In genomic region chr6:35710241-35710847, GRCh38 we compare ENCODE assay signal across 17 cellular contexts. TPM values are rescaled to one million over a fixed set of nuclear protein-coding genes. Genes with fewer than 3 reads are reported as not detected.
DNase-seq lines count a peak whose midpoint lies in the region; ATAC-seq and TF ChIP-seq lines count a peak whose summit lies in the region.
"Had no signal": no experiment of that assay in that cellular context is flagged by ENCODE, and none has a peak within 500 bp of the region (broad histone marks: within the 10 kb centered on the region; RNA-seq: fewer than 3 reads in every experiment).

No MANE protein-coding gene starts in this region.

- no peaks in the 10 kb centered on the region for H3K27me3 ChIP-seq in upper lobe of right lung
- H3K27me3 ChIP-seq: heart right ventricle, uterus had no signal

- POLR2A ChIA-PET in activated naive CD8-positive, alpha-beta T cell treated with anti-CD3 and anti-CD28 coated beads, Interleukin-2, amount 10 ng/mL, durations not matched to agents 7 days and 5 days (lab: Charles Lee) = interaction anchor here (0.6 kb wide), 1 partner anchor 10 kb away, joined by 3 read pairs; no protein-coding TSS in a partner anchor

- H3K4me3 Mint-ChIP-seq in activated naive CD8-positive, alpha-beta T cell treated with anti-CD3 and anti-CD28 coated beads, Interleukin-2, amount 10 ng/mL, durations not matched to agents 7 days and 5 days = no peak overlapping the region

- intact Hi-C loops in left colon (cut with DNase I, micrococcal nuclease) (no loop called here), upper lobe of right lung (cut with DNase I) (no loop called here)

- no peaks in the 10 kb centered on the region for H3K36me3 Mint-ChIP-seq in activated naive CD8-positive, alpha-beta T cell treated with anti-CD3 and anti-CD28 coated beads, Interleukin-2, amount 10 ng/mL, durations not matched to agents 7 days and 5 days

- no peak overlapping the region for H3K27ac ChIP-seq in upper lobe of right lung
- H3K27ac ChIP-seq: heart right ventricle, prostate gland, uterus, VCaP had no signal

- no peak for TF ChIP-seq CTCF in upper lobe of right lung (IDR thresholded peaks at IDR 0.05)

- H3K4me3 ChIP-seq in upper lobe of right lung = no peak overlapping the region
- H3K4me3 ChIP-seq: heart right ventricle, prostate gland, uterus had no signal

- H3K27me3 Mint-ChIP-seq in activated naive CD8-positive, alpha-beta T cell treated with anti-CD3 and anti-CD28 coated beads, Interleukin-2, amount 10 ng/mL, durations not matched to agents 7 days and 5 days = no peaks in the 10 kb centered on the region

- peak overlapping the region; percentile 37 for H3K27ac Mint-ChIP-seq in activated naive CD8-positive, alpha-beta T cell treated with anti-CD3 and anti-CD28 coated beads, Interleukin-2, amount 10 ng/mL, durations not matched to agents 7 days and 5 days

- ATAC-seq in activated naive CD8-positive, alpha-beta T cell treated with anti-CD3 and anti-CD28 coated beads, Interleukin-2, amount 10 ng/mL, durations not matched to agents 7 days and 5 days (ENCODE audit: low read depth) = peak; percentile 84
- ATAC-seq in left colon = peak; percentile 39
- peak; percentile 73 for ATAC-seq in upper lobe of right lung
- ATAC-seq in HG02973 (IDR thresholded peaks at IDR 0.05; ENCODE audit: unreplicated experiment) = no peak
- no peak for ATAC-seq in GM19467 (IDR thresholded peaks at IDR 0.05; ENCODE audit: unreplicated experiment)

- peak; percentile 58 for DNase-seq in stimulated activated CD4-positive, alpha-beta T cell treated with anti-CD3 and anti-CD28 coated beads, Interleukin-4, amount 100 ng/mL, for 24 hours
- no peak for DNase-seq in stimulated activated CD4-positive, alpha-beta T cell treated with anti-CD3 and anti-CD28 coated beads, Interleukin-4, amount 100 ng/mL, for 1 hour
- DNase-seq in activated naive CD8-positive, alpha-beta T cell treated with anti-CD3 and anti-CD28 coated beads, Interleukin-2, amount 10 ng/mL, durations not matched to agents 7 days and 5 days = peak; percentile 26
- DNase-seq in left colon = no peak
- no peak for DNase-seq in upper lobe of right lung
- no peak for DNase-seq in DMS153 treated with DMSO at 0.1 percent for 48 hours (lab: John Stamatoyannopoulos, UW; ENCODE audit: unreplicated experiment)
- DNase-seq: anterior cingulate cortex; C1 segment of cervical spinal cord; effector CD8-positive, alpha-beta T cell; GOT3; heart right ventricle; NCI-H345; uterus had no signal

- peaks cover 26% of the 10 kb centered on the region for H3K4me1 Mint-ChIP-seq in activated naive CD8-positive, alpha-beta T cell treated with anti-CD3 and anti-CD28 coated beads, Interleukin-2, amount 10 ng/mL, durations not matched to agents 7 days and 5 days

- no peaks in the 10 kb centered on the region for H3K4me1 ChIP-seq in upper lobe of right lung
- H3K4me1 ChIP-seq: prostate gland, uterus had no signal

- H3K9me3 Mint-ChIP-seq in activated naive CD8-positive, alpha-beta T cell treated with anti-CD3 and anti-CD28 coated beads, Interleukin-2, amount 10 ng/mL, durations not matched to agents 7 days and 5 days = no peaks in the 10 kb centered on the region

- H3K36me3 ChIP-seq in upper lobe of right lung = no peaks in the 10 kb centered on the region
- H3K36me3 ChIP-seq: heart right ventricle, prostate gland, uterus had no signal

- H3K9me3 ChIP-seq in upper lobe of right lung = no peaks in the 10 kb centered on the region
- H3K9me3 ChIP-seq: heart right ventricle, prostate gland, uterus had no signal

RNA-seq across cellular contexts. Expression of gene FKBP5, which starts 21.6 kb away (rescaled TPM):
- total RNA-seq in activated naive CD8-positive, alpha-beta T cell treated with anti-CD3 and anti-CD28 coated beads, Interleukin-2, amount 10 ng/mL, durations not matched to agents 7 days and 5 days = 10 to 100 TPM; 78.6 to 79.8 TPM
- total RNA-seq in left colon = 100 to 1,000 TPM in 1 of 2 donors, 10 to 100 TPM in 1; 40.3 to 252 TPM
- 142 TPM for total RNA-seq in upper lobe of right lung

RNA-seq across cellular contexts. Expression of gene ARMC12, which starts 26.5 kb away (rescaled TPM):
- under 1 TPM; 0.85 to 0.97 TPM for total RNA-seq in activated naive CD8-positive, alpha-beta T cell treated with anti-CD3 and anti-CD28 coated beads, Interleukin-2, amount 10 ng/mL, durations not matched to agents 7 days and 5 days
- total RNA-seq in left colon = under 1 TPM in 1 of 2 donors, not detected in 1; 0.46 TPM
- total RNA-seq in upper lobe of right lung = 0.52 TPM

Comparison
In these comparisons a context has a peak if more than half of its experiments do, and no peak if none do; other contexts are left out.
1. DNase-seq: peak in stimulated activated CD4-positive, alpha-beta T cell treated with anti-CD3 and anti-CD28 coated beads, Interleukin-4, amount 100 ng/mL, for 24 hours (single experiment) and activated naive CD8-positive, alpha-beta T cell treated with anti-CD3 and anti-CD28 coated beads, Interleukin-2, amount 10 ng/mL, durations not matched to agents 7 days and 5 days (single experiment); none in stimulated activated CD4-positive, alpha-beta T cell treated with anti-CD3 and anti-CD28 coated beads, Interleukin-4, amount 100 ng/mL, for 1 hour (single experiment), left colon (0 of 2), upper lobe of right lung (single experiment) and DMS153 treated with DMSO at 0.1 percent for 48 hours (single experiment).
2. ATAC-seq: peak in activated naive CD8-positive, alpha-beta T cell treated with anti-CD3 and anti-CD28 coated beads, Interleukin-2, amount 10 ng/mL, durations not matched to agents 7 days and 5 days (single experiment), left colon (single experiment) and upper lobe of right lung (single experiment); none in HG02973 (single experiment) and GM19467 (single experiment).